In the genomic region with DNA sequence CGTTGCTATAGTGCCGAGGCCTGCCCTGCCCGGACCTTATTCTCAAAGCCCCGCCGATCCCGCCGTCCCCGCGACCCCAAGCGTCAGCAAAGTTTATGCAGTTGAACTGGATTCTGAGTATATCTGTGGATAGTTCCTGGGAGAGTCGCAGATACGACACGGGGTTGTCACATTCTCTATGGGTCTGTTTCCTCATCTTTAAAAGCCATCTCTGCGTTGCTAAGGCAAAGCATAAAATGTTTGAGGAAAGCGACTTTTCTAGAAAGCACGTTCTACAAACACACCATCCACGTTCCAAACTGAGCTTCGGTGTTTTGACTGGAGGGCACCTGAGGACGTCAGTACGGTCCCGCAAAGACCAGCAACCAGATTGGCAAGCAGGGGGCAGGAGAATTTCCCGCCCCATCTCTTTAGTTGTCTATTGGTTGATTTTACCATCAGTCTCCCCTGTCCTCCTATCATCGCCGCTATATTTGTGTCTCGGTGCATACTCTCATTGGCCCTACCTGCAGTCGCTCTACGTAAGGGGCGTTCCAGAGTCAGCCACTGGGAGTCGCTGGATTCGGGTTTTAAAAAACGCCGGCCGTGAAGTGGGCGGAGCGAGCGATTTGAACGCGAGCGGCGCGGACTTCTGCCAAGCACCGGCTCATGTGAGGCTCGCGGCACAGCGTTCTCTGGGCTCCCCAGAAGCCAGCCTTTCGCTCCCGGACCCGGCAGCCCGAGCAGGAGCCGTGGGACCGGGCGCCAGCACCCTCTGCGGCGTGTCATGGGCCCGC, we compare ENCODE assay signal across 8 cellular contexts. TPM values are rescaled to one million over a fixed set of nuclear protein-coding genes. Genes with fewer than 3 reads are reported as not detected.
DNase-seq lines count a peak whose midpoint lies in the region; ATAC-seq and TF ChIP-seq lines count a peak whose summit lies in the region.

CENPA (plus strand) TSS at position 626 of the 776 bp plus-strand sequence; CDS start at position 767, 141 bp downstream.

- H3K36me3 ChIP-seq in cardiac muscle cell (no peaks in the 10 kb centered on the region), parathyroid adenoma (ENCODE audit: control insufficient read depth, insufficient read depth, low read length) (no peaks in the 10 kb centered on the region)

- H3K9me3 ChIP-seq in cardiac muscle cell (ENCODE audit: low read depth) (no peaks in the 10 kb centered on the region), parathyroid adenoma (ENCODE audit: control insufficient read depth, low read length) (no peaks in the 10 kb centered on the region)

- peak; percentile 99 for DNase-seq in NCI-H1417 treated with DMSO at 0.1 percent for 48 hours (lab: John Stamatoyannopoulos, UW)
- peak; percentile 100 for DNase-seq in SW480 (ENCODE audit: low spot score)
- peak; percentile 91 for DNase-seq in activated naive CD8-positive, alpha-beta T cell treated with anti-CD3 and anti-CD28 coated beads, Interleukin-2, amount 50 U/mL, for 24 hours
- peak; percentile 99 to 100 for DNase-seq in cardiac muscle cell (ENCODE audit: low read depth in 1 of 2, low spot score in 1 of 2)
- DNase-seq in type B pancreatic cell (ENCODE audit: extremely low spot score, unreplicated experiment) = peak; percentile 95

- peaks cover 23% of the 10 kb centered on the region for H3K4me1 Mint-ChIP-seq in activated naive CD8-positive, alpha-beta T cell treated with anti-CD3 and anti-CD28 coated beads, Interleukin-2, amount 50 U/mL, for 24 hours
- peaks cover 16% of the 10 kb centered on the region for H3K4me1 Mint-ChIP-seq in type B pancreatic cell (ENCODE audit: unreplicated experiment)

- peak within 1 kb of the TSS; percentile 80 for H3K4me2 ChIP-seq in parathyroid adenoma (ENCODE audit: low read length)

- H3K4me3 Mint-ChIP-seq in activated naive CD8-positive, alpha-beta T cell treated with anti-CD3 and anti-CD28 coated beads, Interleukin-2, amount 50 U/mL, for 24 hours = peak within 1 kb of the TSS; percentile 91
- peak within 1 kb of the TSS; percentile 91 for H3K4me3 Mint-ChIP-seq in type B pancreatic cell

- H3K27me3 Mint-ChIP-seq in activated naive CD8-positive, alpha-beta T cell treated with anti-CD3 and anti-CD28 coated beads, Interleukin-2, amount 50 U/mL, for 24 hours = peaks cover 17% of the 10 kb centered on the region
- H3K27me3 Mint-ChIP-seq in type B pancreatic cell = no peaks in the 10 kb centered on the region

- peaks cover 26% of the 10 kb centered on the region for H3K36me3 Mint-ChIP-seq in activated naive CD8-positive, alpha-beta T cell treated with anti-CD3 and anti-CD28 coated beads, Interleukin-2, amount 50 U/mL, for 24 hours (ENCODE audit: low read depth)
- peaks cover 26% of the 10 kb centered on the region for H3K36me3 Mint-ChIP-seq in type B pancreatic cell

- H3K4me1 ChIP-seq in cardiac muscle cell (ENCODE audit: low read depth) (no peaks in the 10 kb centered on the region), parathyroid adenoma (peaks cover 5% of the 10 kb centered on the region)

- H3K79me2 ChIP-seq in parathyroid adenoma = no peaks in the 10 kb centered on the region

- peak within 1 kb of the TSS; percentile 77 for H3K27ac Mint-ChIP-seq in activated naive CD8-positive, alpha-beta T cell treated with anti-CD3 and anti-CD28 coated beads, Interleukin-2, amount 50 U/mL, for 24 hours
- H3K27ac Mint-ChIP-seq in type B pancreatic cell = peak within 1 kb of the TSS; percentile 94

- H3K27ac ChIP-seq in cardiac muscle cell (peak within 1 kb of the TSS; percentile 18), parathyroid adenoma (no peak within 1 kb of the TSS)

- peaks cover under 1% of the 10 kb centered on the region for H3K9me3 Mint-ChIP-seq in activated naive CD8-positive, alpha-beta T cell treated with anti-CD3 and anti-CD28 coated beads, Interleukin-2, amount 50 U/mL, for 24 hours
- H3K9me3 Mint-ChIP-seq in type B pancreatic cell = peaks cover 9% of the 10 kb centered on the region

- no peak within 1 kb of the TSS for H3K9ac ChIP-seq in parathyroid adenoma

- H3K4me3 ChIP-seq in cardiac muscle cell (peak within 1 kb of the TSS; percentile 85), parathyroid adenoma (ENCODE audit: low read depth, low read length) (peak within 1 kb of the TSS; percentile 64)

- peak; percentile 99 for ATAC-seq in HG02763 (IDR thresholded peaks at IDR 0.05; ENCODE audit: unreplicated experiment)
- ATAC-seq in activated naive CD8-positive, alpha-beta T cell treated with anti-CD3 and anti-CD28 coated beads, Interleukin-2, amount 50 U/mL, for 24 hours = peak; percentile 100

- H2AFZ ChIP-seq in parathyroid adenoma = peak within 1 kb of the TSS; percentile 93

- TF ChIP-seq CTCF in GM12873 (IDR thresholded peaks at IDR 0.05; ENCODE audit: insufficient read depth, low read depth, low read length, missing control alignments) (peak; percentile 14), cardiac muscle cell (IDR thresholded peaks at IDR 0.05; ENCODE audit: low read depth, low read length) (peak; percentile 3), parathyroid adenoma (IDR thresholded peaks at IDR 0.05) (peak; percentile 56), type B pancreatic cell (conservative IDR thresholded peaks at IDR 0.05) (peak; percentile 44)

- H3K27me3 ChIP-seq in cardiac muscle cell (no peaks in the 10 kb centered on the region), parathyroid adenoma (ENCODE audit: control insufficient read depth, insufficient read depth, low read length) (no peaks in the 10 kb centered on the region)

RNA-seq across cellular contexts. Expression of gene CENPA, which starts in this region (rescaled TPM):
- 1.9 and 18.6 TPM in 2 replicates for total RNA-seq in cardiac muscle cell
- polyA plus RNA-seq in cardiac muscle cell = 5.1 and 51.8 TPM in 2 replicates
- total RNA-seq in type B pancreatic cell (ENCODE audit: low replicate concordance) = 9.0 and 24.7 TPM in 2 replicates

Comparison
In these comparisons a context has a peak if more than half of its experiments do, and no peak if none do; other contexts are left out.
1. CTCF ChIP-seq: peak in every context shown above with its lines; median percentile 56 in parathyroid adenoma; 44 in type B pancreatic cell; 14 in GM12873; 3 in cardiac muscle cell.